In genomic region chr12:70049596-70050360, GRCh38 we compare ENCODE assay signal across 8 cellular contexts.
A peak's percentile ranks its signal among the peaks of the same experiment; 100 is the strongest.
DNase-seq lines count a peak whose midpoint lies in the region; ATAC-seq and TF ChIP-seq lines count a peak whose summit lies in the region.

No MANE protein-coding gene starts in this region.

- 61% methylated on average over 5 of the region's 5 CpGs for WGBS in suprapubic skin

- TF ChIP-seq CTCF in suprapubic skin (IDR thresholded peaks at IDR 0.05) = no peak

- peaks cover 8% of the 10 kb centered on the region for H3K27me3 Mint-ChIP-seq in activated naive CD8-positive, alpha-beta T cell treated with anti-CD3 and anti-CD28 coated beads, Interleukin-2, amount 50 U/mL, for 24 hours
- peaks cover 30% of the 10 kb centered on the region for H3K27me3 Mint-ChIP-seq in stimulated activated naive CD8-positive, alpha-beta T cell treated with anti-CD3 and anti-CD28 coated beads, Interleukin-15, amount 100 ng/mL, for 72 hours

- H3K4me3 ChIP-seq in suprapubic skin = no peak overlapping the region

- peaks cover 9% of the 10 kb centered on the region for H3K4me1 Mint-ChIP-seq in activated naive CD8-positive, alpha-beta T cell treated with anti-CD3 and anti-CD28 coated beads, Interleukin-2, amount 50 U/mL, for 24 hours
- H3K4me1 Mint-ChIP-seq in stimulated activated naive CD8-positive, alpha-beta T cell treated with anti-CD3 and anti-CD28 coated beads, Interleukin-15, amount 100 ng/mL, for 72 hours = peaks cover 10% of the 10 kb centered on the region

- H3K9me3 Mint-ChIP-seq in activated naive CD8-positive, alpha-beta T cell treated with anti-CD3 and anti-CD28 coated beads, Interleukin-2, amount 50 U/mL, for 24 hours = no peaks in the 10 kb centered on the region
- no peaks in the 10 kb centered on the region for H3K9me3 Mint-ChIP-seq in stimulated activated naive CD8-positive, alpha-beta T cell treated with anti-CD3 and anti-CD28 coated beads, Interleukin-15, amount 100 ng/mL, for 72 hours

- no peak for TF ChIP-seq POLR2A in suprapubic skin (IDR thresholded peaks at IDR 0.05)

- DNase-seq in DMS53 (lab: John Stamatoyannopoulos, UW) (peak; percentile 83), HK-2 (ENCODE audit: unreplicated experiment) (no peak), hippocampal formation (lab: John Stamatoyannopoulos, UW) (no peak), suprapubic skin (ENCODE audit: low spot score in 2 of 2) (no peak)
- DNase-seq in activated naive CD8-positive, alpha-beta T cell treated with anti-CD3 and anti-CD28 coated beads, Interleukin-2, amount 50 U/mL, for 24 hours = peak; percentile 9
- peak in 1 of 2 donors; percentile 12 for DNase-seq in stimulated activated naive CD8-positive, alpha-beta T cell treated with anti-CD3 and anti-CD28 coated beads, Interleukin-15, amount 100 ng/mL, for 72 hours

- H3K9me3 ChIP-seq in suprapubic skin = no peaks in the 10 kb centered on the region

- H3K27ac ChIP-seq in suprapubic skin = no peak overlapping the region

- H3K36me3 ChIP-seq in suprapubic skin = no peaks in the 10 kb centered on the region

- ATAC-seq in GM19455 (IDR thresholded peaks at IDR 0.05; ENCODE audit: unreplicated experiment) (peak; percentile 94), HG03439 (IDR thresholded peaks at IDR 0.05; ENCODE audit: unreplicated experiment) (peak; percentile 97)
- peak; percentile 83 for ATAC-seq in activated naive CD8-positive, alpha-beta T cell treated with anti-CD3 and anti-CD28 coated beads, Interleukin-2, amount 50 U/mL, for 24 hours
- peak; percentile 87 for ATAC-seq in stimulated activated naive CD8-positive, alpha-beta T cell treated with anti-CD3 and anti-CD28 coated beads, Interleukin-15, amount 100 ng/mL, for 72 hours

- TF ChIP-seq EP300 in suprapubic skin (IDR thresholded peaks at IDR 0.05) = no peak

- no peaks in the 10 kb centered on the region for H3K27me3 ChIP-seq in suprapubic skin

- no peak overlapping the region for H3K4me3 Mint-ChIP-seq in activated naive CD8-positive, alpha-beta T cell treated with anti-CD3 and anti-CD28 coated beads, Interleukin-2, amount 50 U/mL, for 24 hours
- H3K4me3 Mint-ChIP-seq in stimulated activated naive CD8-positive, alpha-beta T cell treated with anti-CD3 and anti-CD28 coated beads, Interleukin-15, amount 100 ng/mL, for 72 hours = no peak overlapping the region

- no peaks in the 10 kb centered on the region for H3K36me3 Mint-ChIP-seq in activated naive CD8-positive, alpha-beta T cell treated with anti-CD3 and anti-CD28 coated beads, Interleukin-2, amount 50 U/mL, for 24 hours (ENCODE audit: low read depth)

- H3K4me1 ChIP-seq in suprapubic skin = peaks cover 27% of the 10 kb centered on the region

- H3K27ac Mint-ChIP-seq in activated naive CD8-positive, alpha-beta T cell treated with anti-CD3 and anti-CD28 coated beads, Interleukin-2, amount 50 U/mL, for 24 hours = no peak overlapping the region
- H3K27ac Mint-ChIP-seq in stimulated activated naive CD8-positive, alpha-beta T cell treated with anti-CD3 and anti-CD28 coated beads, Interleukin-15, amount 100 ng/mL, for 72 hours = no peak overlapping the region

Comparison
In these comparisons a context has a peak if more than half of its experiments do, and no peak if none do; other contexts are left out.
1. DNase-seq: peak in DMS53 (single experiment) and activated naive CD8-positive, alpha-beta T cell treated with anti-CD3 and anti-CD28 coated beads, Interleukin-2, amount 50 U/mL, for 24 hours (single experiment); none in HK-2 (single experiment), hippocampal formation (0 of 2) and suprapubic skin (0 of 2).
2. Peak in every context shown above with its lines, with median percentiles within 50 percentile points of each other: ATAC-seq.